8 cellular contexts compared by ENCODE assay signal in the genomic region with DNA sequence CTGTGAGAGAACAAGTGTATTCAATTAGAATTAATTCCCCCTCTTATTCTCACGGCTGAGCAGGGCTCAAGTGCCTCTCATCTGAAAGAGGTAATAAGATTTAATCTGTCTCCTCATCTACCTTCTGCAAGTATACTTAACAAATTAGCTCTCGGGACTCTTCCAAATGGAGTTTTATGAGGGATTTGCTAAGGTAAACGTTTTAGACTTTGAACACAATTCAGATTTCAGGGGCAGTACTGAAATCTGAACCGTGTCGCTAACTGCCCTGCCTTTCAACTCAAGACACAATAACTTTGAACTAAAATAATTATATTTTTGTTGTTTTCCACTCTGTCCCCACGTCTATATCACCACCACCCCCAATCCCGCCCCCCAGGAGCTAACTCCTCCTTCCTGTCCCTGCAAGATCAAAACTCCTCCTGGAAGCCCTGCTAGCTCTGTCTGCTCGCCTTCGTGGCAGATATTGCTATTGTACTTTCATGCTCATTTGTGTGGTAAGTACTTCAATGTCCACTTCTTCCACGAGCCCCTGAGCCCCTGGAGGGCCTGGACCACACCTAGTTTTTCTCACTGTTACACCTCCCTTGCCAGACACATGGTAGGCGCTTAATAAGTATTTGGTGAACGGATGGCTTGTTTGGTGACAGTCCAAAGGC. TPM values are rescaled to one million over a fixed set of nuclear protein-coding genes. Genes with fewer than 3 reads are reported as not detected.
DNase-seq lines count a peak whose midpoint lies in the region; TF ChIP-seq lines count a peak whose summit lies in the region.
"Not testable (repeated sequence)": the region's sequence is repeated elsewhere in the genome, so short reads cannot be mapped to it uniquely, and the experiment has no call there.

No MANE protein-coding gene starts in this region.

- peaks cover 18% of the 10 kb centered on the region for H3K4me1 ChIP-seq in SJCRH30
- not testable (repeated sequence) for H3K4me1 ChIP-seq in adipocyte (ENCODE audit: control insufficient read depth, insufficient read depth, low read length); trophoblast cell (ENCODE audit: control insufficient read depth in 1 of 2, insufficient read depth in 2 of 2, low read length in 2 of 2); urinary bladder (ENCODE audit: insufficient read depth)

- peak overlapping the region; percentile 84 for H3K9ac ChIP-seq in adipocyte (ENCODE audit: low read length)
- H3K9ac ChIP-seq in trophoblast cell (ENCODE audit: low read length) = not testable (repeated sequence)

- no CpG with 5 or more reads among the region's 12 CpGs for WGBS in trophoblast cell (ENCODE audit: extremely low coverage, insufficient coverage, insufficient read length)
- 6% methylated on average over 12 of the region's 12 CpGs for WGBS in urinary bladder

- H2BK120ac ChIP-seq in trophoblast cell (ENCODE audit: insufficient read depth, low read length, poor library complexity) = not testable (repeated sequence)

- not testable (repeated sequence) for H2AFZ ChIP-seq in trophoblast cell (ENCODE audit: insufficient read depth, low read length, poor library complexity)

- H4K12ac ChIP-seq in trophoblast cell (ENCODE audit: low read depth, low read length) = not testable (repeated sequence)

- not testable (repeated sequence) for H3K9me3 ChIP-seq in MG63; SJCRH30 (replicated peaks); adipocyte (ENCODE audit: control insufficient read depth, low read length); trophoblast cell (ENCODE audit: insufficient read depth, low read depth, low read length)

- H3K4me2 ChIP-seq in trophoblast cell (ENCODE audit: low read length) = peak overlapping the region; percentile 69

- not testable (repeated sequence) for H3K27me3 ChIP-seq in MG63; SJCRH30; adipocyte (replicated peaks; ENCODE audit: control insufficient read depth, insufficient read depth, low read length); trophoblast cell (ENCODE audit: insufficient read depth, low read length)

- DNase-seq in Daoy (ENCODE audit: low read depth) (peak; percentile 19), MG63 (peak; percentile 30), SJCRH30 (peak; percentile 29 to 46), adipocyte (ENCODE audit: low read depth) (peak; percentile 56), left kidney (ENCODE audit: low read depth, low spot score) (peak; percentile 27), trophoblast cell (peak in 1 of 2 donors; percentile 39)
- DNase-seq in epithelial cell of proximal tubule (ENCODE audit: low read depth) = not testable (repeated sequence)

- not testable (repeated sequence) for H3K23ac ChIP-seq in trophoblast cell (ENCODE audit: low read length)

- not testable (repeated sequence) for H3K14ac ChIP-seq in trophoblast cell (ENCODE audit: low read length)

- not testable (repeated sequence) for H2BK5ac ChIP-seq in trophoblast cell (ENCODE audit: low read depth, low read length, poor library complexity)

- peak overlapping the region; percentile 67 for H3K4me3 ChIP-seq in MG63
- H3K4me3 ChIP-seq in SJCRH30 = peak overlapping the region; percentile 99
- peak overlapping the region; percentile 82 for H3K4me3 ChIP-seq in adipocyte (ENCODE audit: low read length)
- H3K4me3 ChIP-seq in epithelial cell of proximal tubule (ENCODE audit: low read depth, low read length) = peak overlapping the region; percentile 63
- H3K4me3 ChIP-seq in trophoblast cell (ENCODE audit: low read depth, low read length) = peak overlapping the region; percentile 70
- peak overlapping the region; percentile 46 for H3K4me3 ChIP-seq in urinary bladder (ENCODE audit: low read depth, low read length)

- H3K79me1 ChIP-seq in trophoblast cell (ENCODE audit: low read length) = not testable (repeated sequence)

- H4K91ac ChIP-seq in trophoblast cell (ENCODE audit: low read depth, low read length) = not testable (repeated sequence)

- H2AK5ac ChIP-seq in trophoblast cell (ENCODE audit: low read length) = not testable (repeated sequence)

- not testable (repeated sequence) for H3K79me2 ChIP-seq in trophoblast cell (ENCODE audit: control insufficient read depth, insufficient read depth, low read length, poor library complexity)

- H3K27ac ChIP-seq in SJCRH30 = peak overlapping the region; percentile 65
- H3K27ac ChIP-seq in trophoblast cell (ENCODE audit: low read depth, low read length) = not testable (repeated sequence)
- H3K27ac ChIP-seq in urinary bladder (ENCODE audit: low read depth) = peak overlapping the region; percentile 89

- not testable (repeated sequence) for H2BK12ac ChIP-seq in trophoblast cell (ENCODE audit: low read length)

- H3K18ac ChIP-seq in trophoblast cell (ENCODE audit: low read length) = not testable (repeated sequence)

- not testable (repeated sequence) for H3K4ac ChIP-seq in trophoblast cell (ENCODE audit: low read depth, low read length)

- TF ChIP-seq CTCF in epithelial cell of proximal tubule (conservative IDR thresholded peaks at IDR 0.05; ENCODE audit: low read depth, low read length) = not testable (repeated sequence)

- H3K36me3 ChIP-seq in MG63; SJCRH30; adipocyte (ENCODE audit: control insufficient read depth, insufficient read depth, low read length, severe bottlenecking); trophoblast cell (ENCODE audit: control insufficient read depth in 1 of 2, insufficient read depth in 2 of 2, low read length in 2 of 2); urinary bladder (ENCODE audit: insufficient read depth): not testable (repeated sequence)

- not testable (repeated sequence) for H4K8ac ChIP-seq in trophoblast cell (ENCODE audit: low read depth, low read length)

RNA-seq across cellular contexts. Expression of a gene that starts 54.1 kb away (rescaled TPM):
- total RNA-seq in Daoy (2014; rRNA removed; shearing (Covaris generic)) = 0.27 and 0.46 TPM in 2 replicates
- total RNA-seq in MG63 (2014; rRNA removed; shearing (Covaris generic); ENCODE audit: low replicate concordance) = not detected in 2 replicates
- total RNA-seq in SJCRH30 (2014; rRNA removed; shearing (Covaris generic)) = not detected in 2 replicates
- total RNA-seq in epithelial cell of proximal tubule = not detected in 2 replicates
- polyA plus RNA-seq in trophoblast cell (2013) = not detected in 2 replicates
- 0.26 TPM for total RNA-seq in urinary bladder
- 0.16 TPM for polyA plus RNA-seq in urinary bladder

Comparison
In these comparisons a context has a peak if more than half of its experiments do, and no peak if none do; other contexts are left out.
1. H3K4me3 ChIP-seq: peak in every context shown above with its lines; median percentile 99 in SJCRH30; 82 in adipocyte; 70 in trophoblast cell; 67 in MG63; 63 in epithelial cell of proximal tubule; 46 in urinary bladder.